ENCODE assay signal across 8 cellular contexts in the genomic region with DNA sequence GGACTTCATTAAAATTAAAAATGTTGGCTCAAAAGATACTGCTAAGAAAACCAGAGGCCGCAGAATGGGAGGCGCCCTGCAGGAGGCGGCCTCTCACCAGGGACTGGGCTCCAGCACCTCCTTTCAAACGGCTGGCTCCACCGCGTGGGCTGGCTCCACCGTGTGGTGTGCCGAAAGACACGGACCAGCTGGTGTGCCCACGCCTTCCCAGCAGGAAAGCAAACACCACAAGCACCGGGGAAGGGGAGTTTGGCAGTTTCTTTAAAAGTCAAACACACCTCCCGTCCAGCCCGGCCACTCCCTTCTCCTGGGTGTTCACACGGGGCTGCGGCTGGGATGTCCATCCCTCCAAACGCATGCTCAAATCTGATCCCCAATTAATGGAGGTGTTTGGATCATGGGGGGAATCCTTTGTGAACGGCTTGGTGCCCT. TPM values are rescaled to one million over a fixed set of nuclear protein-coding genes. Genes with fewer than 3 reads are reported as not detected.
DNase-seq lines count a peak whose midpoint lies in the region; ATAC-seq and TF ChIP-seq lines count a peak whose summit lies in the region.

No MANE protein-coding gene starts in this region.

- H3K36me3 Mint-ChIP-seq in chondrocyte (ENCODE audit: low read depth) = peaks cover 7% of the 10 kb centered on the region

- intact Hi-C loops in lower lobe of right lung (cut with DNase I) = no loop called here

- DNase-seq in Daoy (ENCODE audit: low read depth) (peak; percentile 55), NCI-H128 (lab: John Stamatoyannopoulos, UW; ENCODE audit: unreplicated experiment) (peak; percentile 19), chondrocyte (ENCODE audit: low spot score) (peak; percentile 94), lower lobe of right lung (peak; percentile 87)
- peak; percentile 17 for DNase-seq in stimulated activated CD8-positive, alpha-beta memory T cell treated with anti-CD3 and anti-CD28 coated beads, Interleukin-4, amount 100 ng/mL, for 24 hours (ENCODE audit: low read depth)

- H3K4me3 ChIP-seq in WI38 (ENCODE audit: low read depth, low read length) = no peak overlapping the region
- H3K4me3 ChIP-seq in lower lobe of right lung = no peak overlapping the region

- H3K9me3 Mint-ChIP-seq in chondrocyte (ENCODE audit: low read depth) = no peaks in the 10 kb centered on the region

- H3K4me3 Mint-ChIP-seq in chondrocyte (ENCODE audit: unreplicated experiment) = no peak overlapping the region

- TF ChIP-seq CTCF in WI38 (IDR thresholded peaks at IDR 0.05; ENCODE audit: low read depth, low read length) = peak; percentile 68
- TF ChIP-seq CTCF in chondrocyte (IDR thresholded peaks at IDR 0.05) = peak; percentile 77
- peak; percentile 59 for TF ChIP-seq CTCF in lower lobe of right lung (IDR thresholded peaks at IDR 0.05)

- H3K4me1 ChIP-seq in lower lobe of right lung = peaks cover 11% of the 10 kb centered on the region

- peak overlapping the region; percentile 5 for H3K27ac Mint-ChIP-seq in chondrocyte (ENCODE audit: unreplicated experiment)

- H3K27me3 Mint-ChIP-seq in chondrocyte (ENCODE audit: low read depth) = no peaks in the 10 kb centered on the region

- H3K4me1 Mint-ChIP-seq in chondrocyte (ENCODE audit: low read depth) = peaks cover 12% of the 10 kb centered on the region

- H3K27ac ChIP-seq in lower lobe of right lung = no peak overlapping the region

- ATAC-seq in lower lobe of right lung (peak; percentile 93 to 97), HG03280 (IDR thresholded peaks at IDR 0.05; ENCODE audit: unreplicated experiment) (no peak), GM21528 (IDR thresholded peaks at IDR 0.05; ENCODE audit: low FRiP score, unreplicated experiment) (no peak)

- H3K9me3 ChIP-seq in lower lobe of right lung = no peaks in the 10 kb centered on the region

- H3K36me3 ChIP-seq in lower lobe of right lung = peaks cover 65% of the 10 kb centered on the region

- no peaks in the 10 kb centered on the region for H3K27me3 ChIP-seq in lower lobe of right lung (ENCODE audit: low read depth)

RNA-seq across cellular contexts. Expression of gene HAGH, which starts 13.9 kb away (rescaled TPM):
- 23.5 and 28.2 TPM in 2 replicates for total RNA-seq in Daoy (2014; rRNA removed; shearing (Covaris generic))
- total RNA-seq in chondrocyte (46.5 to 56.7 TPM (median 55.1 TPM) in 3 replicates), lower lobe of right lung (69.1 TPM)

RNA-seq across cellular contexts. Expression of gene FAHD1, which starts 14.3 kb away (rescaled TPM):
- 26.6 and 50.7 TPM in 2 replicates for total RNA-seq in Daoy (2014; rRNA removed; shearing (Covaris generic))
- total RNA-seq in chondrocyte = 25.8 to 27.1 TPM (median 25.9 TPM) in 3 replicates
- total RNA-seq in lower lobe of right lung = 16.1 TPM

RNA-seq across cellular contexts. Expression of gene IGFALS, which starts 19.2 kb away (rescaled TPM):
- not detected in 2 replicates for total RNA-seq in Daoy (2014; rRNA removed; shearing (Covaris generic))
- total RNA-seq in chondrocyte (0.12 to 0.31 TPM in 2 of 3 replicates, not detected in the other), lower lobe of right lung (0.97 TPM)

RNA-seq across cellular contexts. Expression of gene NUBP2, which starts 30.0 kb away (rescaled TPM):
- total RNA-seq in Daoy (2014; rRNA removed; shearing (Covaris generic)) = 75.7 and 97.2 TPM in 2 replicates
- 36.5 to 46.0 TPM (median 40.7 TPM) in 3 replicates for total RNA-seq in chondrocyte
- total RNA-seq in lower lobe of right lung = 36.0 TPM

RNA-seq across cellular contexts. Expression of gene SPSB3, which starts 30.4 kb away (rescaled TPM):
- 20.2 and 21.7 TPM in 2 replicates for total RNA-seq in Daoy (2014; rRNA removed; shearing (Covaris generic))
- total RNA-seq in chondrocyte (30.8 to 32.1 TPM (median 31.5 TPM) in 3 replicates), lower lobe of right lung (44.2 TPM)

Comparison
In these comparisons a context has a peak if more than half of its experiments do, and no peak if none do; other contexts are left out.
1. DNase-seq: peak in every context shown above with its lines; median percentile 94 in chondrocyte; 87 in lower lobe of right lung; 55 in Daoy; 19 in NCI-H128; 17 in stimulated activated CD8-positive, alpha-beta memory T cell treated with anti-CD3 and anti-CD28 coated beads, Interleukin-4, amount 100 ng/mL, for 24 hours.
2. ATAC-seq: peak in lower lobe of right lung (2 of 2); none in HG03280 (single experiment) and GM21528 (single experiment).
3. Peak in every context shown above with its lines, with median percentiles within 50 percentile points of each other: CTCF ChIP-seq.